ENCODE assay signal across 6 cellular contexts in the genomic region with DNA sequence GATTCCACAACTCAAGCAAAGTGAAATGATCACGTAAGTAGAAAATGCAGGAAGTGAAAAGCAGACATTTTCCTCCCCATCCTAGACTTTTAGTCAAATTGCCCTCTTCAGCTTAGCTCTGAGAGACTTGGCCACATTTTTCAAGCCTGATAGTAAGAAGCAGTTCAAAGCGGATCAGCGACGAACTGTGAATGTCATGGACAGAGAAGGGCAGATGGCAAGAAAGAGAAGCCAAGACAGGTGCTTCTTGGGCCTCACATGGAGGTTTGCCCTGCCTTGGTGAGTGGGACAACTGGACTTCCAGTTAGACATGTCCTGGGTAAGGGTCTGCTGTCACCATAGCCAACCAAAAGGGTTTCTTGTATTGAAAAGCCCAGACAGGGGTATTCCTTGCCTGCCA.
"Had no signal": no experiment of that assay in that cellular context is flagged by ENCODE, and none has a peak within 500 bp of the region (broad histone marks: within the 10 kb centered on the region; RNA-seq: fewer than 3 reads in every experiment).

No MANE protein-coding gene starts in this region.

- FAIRE-seq: HepG2 had no signal

- DNase-seq: GM23248, GOT3, H7, HFFc6, KBM-7 had no signal
